Comparison of ENCODE assay signal across 1 cellular context in the genomic region with DNA sequence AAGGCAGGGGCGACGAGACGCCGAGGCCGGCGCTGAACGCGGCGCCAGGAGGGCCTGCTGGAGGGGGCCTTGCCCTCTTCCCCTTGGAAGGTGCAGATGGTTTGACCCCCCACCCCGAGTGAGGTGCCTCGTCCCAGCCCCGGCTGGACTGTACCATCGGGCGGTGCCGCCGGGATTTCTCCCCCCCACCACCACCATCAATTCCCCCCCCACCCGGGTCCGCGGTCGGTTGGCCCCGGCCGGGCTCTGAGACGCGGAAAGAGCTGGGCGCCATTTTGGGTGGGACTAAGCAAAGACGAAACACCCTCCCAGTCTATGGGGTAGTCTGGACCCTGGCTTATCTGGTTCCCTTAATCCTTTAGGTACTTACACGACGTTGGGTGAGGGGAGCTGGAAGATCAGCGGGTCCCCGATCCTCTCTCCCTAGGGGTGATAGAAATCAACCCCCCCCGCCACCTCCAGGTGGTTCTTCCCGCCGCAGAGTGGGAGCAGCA.
TF ChIP-seq lines count a peak whose summit lies in the region.

A gene with protein sequence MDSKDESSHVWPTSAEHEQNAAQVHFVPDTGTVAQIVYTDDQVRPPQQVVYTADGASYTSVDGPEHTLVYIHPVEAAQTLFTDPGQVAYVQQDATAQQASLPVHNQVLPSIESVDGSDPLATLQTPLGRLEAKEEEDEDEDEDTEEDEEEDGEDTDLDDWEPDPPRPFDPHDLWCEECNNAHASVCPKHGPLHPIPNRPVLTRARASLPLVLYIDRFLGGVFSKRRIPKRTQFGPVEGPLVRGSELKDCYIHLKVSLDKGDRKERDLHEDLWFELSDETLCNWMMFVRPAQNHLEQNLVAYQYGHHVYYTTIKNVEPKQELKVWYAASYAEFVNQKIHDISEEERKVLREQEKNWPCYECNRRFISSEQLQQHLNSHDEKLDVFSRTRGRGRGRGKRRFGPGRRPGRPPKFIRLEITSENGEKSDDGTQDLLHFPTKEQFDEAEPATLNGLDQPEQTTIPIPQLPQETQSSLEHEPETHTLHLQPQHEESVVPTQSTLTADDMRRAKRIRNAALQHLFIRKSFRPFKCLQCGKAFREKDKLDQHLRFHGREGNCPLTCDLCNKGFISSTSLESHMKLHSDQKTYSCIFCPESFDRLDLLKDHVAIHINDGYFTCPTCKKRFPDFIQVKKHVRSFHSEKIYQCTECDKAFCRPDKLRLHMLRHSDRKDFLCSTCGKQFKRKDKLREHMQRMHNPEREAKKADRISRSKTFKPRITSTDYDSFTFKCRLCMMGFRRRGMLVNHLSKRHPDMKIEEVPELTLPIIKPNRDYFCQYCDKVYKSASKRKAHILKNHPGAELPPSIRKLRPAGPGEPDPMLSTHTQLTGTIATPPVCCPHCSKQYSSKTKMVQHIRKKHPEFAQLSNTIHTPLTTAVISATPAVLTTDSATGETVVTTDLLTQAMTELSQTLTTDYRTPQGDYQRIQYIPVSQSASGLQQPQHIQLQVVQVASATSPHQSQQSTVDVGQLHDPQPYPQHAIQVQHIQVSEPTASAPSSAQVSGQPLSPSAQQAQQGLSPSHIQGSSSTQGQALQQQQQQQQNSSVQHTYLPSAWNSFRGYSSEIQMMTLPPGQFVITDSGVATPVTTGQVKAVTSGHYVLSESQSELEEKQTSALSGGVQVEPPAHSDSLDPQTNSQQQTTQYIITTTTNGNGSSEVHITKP (minus strand): TSS at position 484 of the 494 bp plus-strand sequence. CDS start 41,871 bp downstream, outside the sequence.

TF ChIP-seq in HepG2, 621 proteins besides CTCF, POLR2A, EP300 and RAD21 (continued from another document and continues in another):
- TF ChIP-seq, protein P1, sequence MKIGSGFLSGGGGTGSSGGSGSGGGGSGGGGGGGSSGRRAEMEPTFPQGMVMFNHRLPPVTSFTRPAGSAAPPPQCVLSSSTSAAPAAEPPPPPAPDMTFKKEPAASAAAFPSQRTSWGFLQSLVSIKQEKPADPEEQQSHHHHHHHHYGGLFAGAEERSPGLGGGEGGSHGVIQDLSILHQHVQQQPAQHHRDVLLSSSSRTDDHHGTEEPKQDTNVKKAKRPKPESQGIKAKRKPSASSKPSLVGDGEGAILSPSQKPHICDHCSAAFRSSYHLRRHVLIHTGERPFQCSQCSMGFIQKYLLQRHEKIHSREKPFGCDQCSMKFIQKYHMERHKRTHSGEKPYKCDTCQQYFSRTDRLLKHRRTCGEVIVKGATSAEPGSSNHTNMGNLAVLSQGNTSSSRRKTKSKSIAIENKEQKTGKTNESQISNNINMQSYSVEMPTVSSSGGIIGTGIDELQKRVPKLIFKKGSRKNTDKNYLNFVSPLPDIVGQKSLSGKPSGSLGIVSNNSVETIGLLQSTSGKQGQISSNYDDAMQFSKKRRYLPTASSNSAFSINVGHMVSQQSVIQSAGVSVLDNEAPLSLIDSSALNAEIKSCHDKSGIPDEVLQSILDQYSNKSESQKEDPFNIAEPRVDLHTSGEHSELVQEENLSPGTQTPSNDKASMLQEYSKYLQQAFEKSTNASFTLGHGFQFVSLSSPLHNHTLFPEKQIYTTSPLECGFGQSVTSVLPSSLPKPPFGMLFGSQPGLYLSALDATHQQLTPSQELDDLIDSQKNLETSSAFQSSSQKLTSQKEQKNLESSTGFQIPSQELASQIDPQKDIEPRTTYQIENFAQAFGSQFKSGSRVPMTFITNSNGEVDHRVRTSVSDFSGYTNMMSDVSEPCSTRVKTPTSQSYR (CRISPR knock-in tag; IDR thresholded peaks at IDR 0.05; ENCODE audit: borderline replicate concordance): peak; percentile 12; the same call in 1 of the 2 replicates
- TF ChIP-seq, protein P2, sequence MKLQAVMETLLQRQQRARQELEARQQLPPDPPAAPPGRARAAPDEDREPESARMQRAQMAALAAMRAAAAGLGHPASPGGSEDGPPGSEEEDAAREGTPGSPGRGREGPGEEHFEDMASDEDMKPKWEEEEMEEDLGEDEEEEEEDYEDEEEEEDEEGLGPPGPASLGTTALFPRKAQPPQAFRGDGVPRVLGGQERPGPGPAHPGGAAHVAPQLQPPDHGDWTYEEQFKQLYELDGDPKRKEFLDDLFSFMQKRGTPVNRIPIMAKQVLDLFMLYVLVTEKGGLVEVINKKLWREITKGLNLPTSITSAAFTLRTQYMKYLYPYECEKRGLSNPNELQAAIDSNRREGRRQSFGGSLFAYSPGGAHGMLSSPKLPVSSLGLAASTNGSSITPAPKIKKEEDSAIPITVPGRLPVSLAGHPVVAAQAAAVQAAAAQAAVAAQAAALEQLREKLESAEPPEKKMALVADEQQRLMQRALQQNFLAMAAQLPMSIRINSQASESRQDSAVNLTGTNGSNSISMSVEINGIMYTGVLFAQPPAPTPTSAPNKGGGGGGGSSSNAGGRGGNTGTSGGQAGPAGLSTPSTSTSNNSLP (IDR thresholded peaks at IDR 0.05; ENCODE audit: low read depth, low read length): 0 out of 2 replicates have a peak, but pooled peaks have one; percentile 5
- peak; percentile 33; the same call in 1 of the 2 replicates for TF ChIP-seq MEIS1 (CRISPR knock-in tag; IDR thresholded peaks at IDR 0.05; ENCODE audit: borderline replicate concordance)
- peak; percentile 94 for TF ChIP-seq YY1 (IDR thresholded peaks at IDR 0.05; ENCODE audit: insufficient read depth, insufficient replicate concordance, low read depth, low read length)
- 0 out of 2 replicates have a peak, but pooled peaks have one; percentile 23 for TF ChIP-seq NONO (IDR thresholded peaks at IDR 0.05)
- no peak for TF ChIP-seq NONO (CRISPR knock-in tag; conservative IDR thresholded peaks at IDR 0.05)
- TF ChIP-seq, protein P3, sequence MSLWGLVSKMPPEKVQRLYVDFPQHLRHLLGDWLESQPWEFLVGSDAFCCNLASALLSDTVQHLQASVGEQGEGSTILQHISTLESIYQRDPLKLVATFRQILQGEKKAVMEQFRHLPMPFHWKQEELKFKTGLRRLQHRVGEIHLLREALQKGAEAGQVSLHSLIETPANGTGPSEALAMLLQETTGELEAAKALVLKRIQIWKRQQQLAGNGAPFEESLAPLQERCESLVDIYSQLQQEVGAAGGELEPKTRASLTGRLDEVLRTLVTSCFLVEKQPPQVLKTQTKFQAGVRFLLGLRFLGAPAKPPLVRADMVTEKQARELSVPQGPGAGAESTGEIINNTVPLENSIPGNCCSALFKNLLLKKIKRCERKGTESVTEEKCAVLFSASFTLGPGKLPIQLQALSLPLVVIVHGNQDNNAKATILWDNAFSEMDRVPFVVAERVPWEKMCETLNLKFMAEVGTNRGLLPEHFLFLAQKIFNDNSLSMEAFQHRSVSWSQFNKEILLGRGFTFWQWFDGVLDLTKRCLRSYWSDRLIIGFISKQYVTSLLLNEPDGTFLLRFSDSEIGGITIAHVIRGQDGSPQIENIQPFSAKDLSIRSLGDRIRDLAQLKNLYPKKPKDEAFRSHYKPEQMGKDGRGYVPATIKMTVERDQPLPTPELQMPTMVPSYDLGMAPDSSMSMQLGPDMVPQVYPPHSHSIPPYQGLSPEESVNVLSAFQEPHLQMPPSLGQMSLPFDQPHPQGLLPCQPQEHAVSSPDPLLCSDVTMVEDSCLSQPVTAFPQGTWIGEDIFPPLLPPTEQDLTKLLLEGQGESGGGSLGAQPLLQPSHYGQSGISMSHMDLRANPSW (CRISPR knock-in tag; IDR thresholded peaks at IDR 0.05; ENCODE audit: borderline replicate concordance): no peak
- no peak for TF ChIP-seq ZNF816 (CRISPR knock-in tag; IDR thresholded peaks at IDR 0.05; ENCODE audit: borderline replicate concordance)
- TF ChIP-seq, protein P4, sequence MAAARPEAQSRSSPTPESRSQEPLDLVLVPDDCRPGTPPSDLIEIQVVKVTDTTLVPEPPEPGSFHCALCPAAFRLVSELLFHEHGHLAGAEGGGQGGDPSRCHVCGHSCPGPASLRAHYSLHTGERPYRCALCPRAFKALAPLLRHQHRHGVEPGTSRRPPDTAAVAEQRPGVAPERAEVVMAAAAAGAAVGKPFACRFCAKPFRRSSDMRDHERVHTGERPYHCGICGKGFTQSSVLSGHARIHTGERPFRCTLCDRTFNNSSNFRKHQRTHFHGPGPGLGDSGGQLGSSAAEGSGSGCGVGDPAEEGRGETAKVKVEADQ (CRISPR knock-in tag; IDR thresholded peaks at IDR 0.05; ENCODE audit: borderline replicate concordance): peak; percentile 58; the same call in 1 of the 2 replicates
- TF ChIP-seq BHLHE40 (IDR thresholded peaks at IDR 0.05; ENCODE audit: low read length): peak; percentile 92
- TF ChIP-seq HNRNPL (IDR thresholded peaks at IDR 0.05; ENCODE audit: low read depth, low read length): no peak
- 0 out of 2 replicates have a peak, but pooled peaks have one; percentile 68 for TF ChIP-seq YEATS4 (CRISPR knock-in tag; IDR thresholded peaks at IDR 0.05; ENCODE audit: borderline replicate concordance)
- TF ChIP-seq GLI4 (CRISPR knock-in tag; IDR thresholded peaks at IDR 0.05; ENCODE audit: borderline replicate concordance): no peak
- TF ChIP-seq NFE2 (CRISPR knock-in tag; IDR thresholded peaks at IDR 0.05): peak; percentile 21; the same call in 1 of the 2 replicates
- TF ChIP-seq, protein P5, sequence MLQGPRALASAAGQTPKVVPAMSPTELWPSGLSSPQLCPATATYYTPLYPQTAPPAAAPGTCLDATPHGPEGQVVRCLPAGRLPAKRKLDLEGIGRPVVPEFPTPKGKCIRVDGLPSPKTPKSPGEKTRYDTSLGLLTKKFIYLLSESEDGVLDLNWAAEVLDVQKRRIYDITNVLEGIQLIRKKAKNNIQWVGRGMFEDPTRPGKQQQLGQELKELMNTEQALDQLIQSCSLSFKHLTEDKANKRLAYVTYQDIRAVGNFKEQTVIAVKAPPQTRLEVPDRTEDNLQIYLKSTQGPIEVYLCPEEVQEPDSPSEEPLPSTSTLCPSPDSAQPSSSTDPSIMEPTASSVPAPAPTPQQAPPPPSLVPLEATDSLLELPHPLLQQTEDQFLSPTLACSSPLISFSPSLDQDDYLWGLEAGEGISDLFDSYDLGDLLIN (CRISPR knock-in tag; IDR thresholded peaks at IDR 0.05; ENCODE audit: borderline replicate concordance): no peak; the same call in 1 of the 2 replicates
- peak; percentile 18; the same call in 1 of the 2 replicates for TF ChIP-seq SOX5 (CRISPR knock-in tag; IDR thresholded peaks at IDR 0.05; ENCODE audit: borderline replicate concordance)
- TF ChIP-seq, protein P6, sequence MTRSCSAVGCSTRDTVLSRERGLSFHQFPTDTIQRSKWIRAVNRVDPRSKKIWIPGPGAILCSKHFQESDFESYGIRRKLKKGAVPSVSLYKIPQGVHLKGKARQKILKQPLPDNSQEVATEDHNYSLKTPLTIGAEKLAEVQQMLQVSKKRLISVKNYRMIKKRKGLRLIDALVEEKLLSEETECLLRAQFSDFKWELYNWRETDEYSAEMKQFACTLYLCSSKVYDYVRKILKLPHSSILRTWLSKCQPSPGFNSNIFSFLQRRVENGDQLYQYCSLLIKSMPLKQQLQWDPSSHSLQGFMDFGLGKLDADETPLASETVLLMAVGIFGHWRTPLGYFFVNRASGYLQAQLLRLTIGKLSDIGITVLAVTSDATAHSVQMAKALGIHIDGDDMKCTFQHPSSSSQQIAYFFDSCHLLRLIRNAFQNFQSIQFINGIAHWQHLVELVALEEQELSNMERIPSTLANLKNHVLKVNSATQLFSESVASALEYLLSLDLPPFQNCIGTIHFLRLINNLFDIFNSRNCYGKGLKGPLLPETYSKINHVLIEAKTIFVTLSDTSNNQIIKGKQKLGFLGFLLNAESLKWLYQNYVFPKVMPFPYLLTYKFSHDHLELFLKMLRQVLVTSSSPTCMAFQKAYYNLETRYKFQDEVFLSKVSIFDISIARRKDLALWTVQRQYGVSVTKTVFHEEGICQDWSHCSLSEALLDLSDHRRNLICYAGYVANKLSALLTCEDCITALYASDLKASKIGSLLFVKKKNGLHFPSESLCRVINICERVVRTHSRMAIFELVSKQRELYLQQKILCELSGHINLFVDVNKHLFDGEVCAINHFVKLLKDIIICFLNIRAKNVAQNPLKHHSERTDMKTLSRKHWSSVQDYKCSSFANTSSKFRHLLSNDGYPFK (CRISPR knock-in tag; IDR thresholded peaks at IDR 0.05; ENCODE audit: borderline replicate concordance): peak; percentile 81
- peak; percentile 35; the same call in 1 of the 2 replicates for TF ChIP-seq ZNF350 (CRISPR knock-in tag; IDR thresholded peaks at IDR 0.05; ENCODE audit: borderline replicate concordance, low read depth)
- TF ChIP-seq NR2F6 (IDR thresholded peaks at IDR 0.05): no peak; the same call in 1 of the 2 replicates
- TF ChIP-seq NR2F6 (CRISPR knock-in tag; IDR thresholded peaks at IDR 0.05): peak; percentile 19; the same call in 1 of the 2 replicates
- TF ChIP-seq FOXM1 (CRISPR knock-in tag; IDR thresholded peaks at IDR 0.05): no peak
- peak; percentile 64 for TF ChIP-seq TAF1 (CRISPR knock-in tag; IDR thresholded peaks at IDR 0.05)
- peak; percentile 34; the same call in 1 of the 2 replicates for TF ChIP-seq MED13 (CRISPR knock-in tag; IDR thresholded peaks at IDR 0.05)
- peak; percentile 87 for TF ChIP-seq U2AF1 (optimal IDR thresholded peaks at IDR 0.05; ENCODE audit: low read depth, low read length)
- 0 out of 2 replicates have a peak, but pooled peaks have one; percentile 44 for TF ChIP-seq ATF7-NPFF (CRISPR knock-in tag; IDR thresholded peaks at IDR 0.05; ENCODE audit: low read depth)
- no peak for TF ChIP-seq JUNB (CRISPR knock-in tag; IDR thresholded peaks at IDR 0.05; ENCODE audit: borderline replicate concordance)
- TF ChIP-seq POGZ (CRISPR knock-in tag; IDR thresholded peaks at IDR 0.05): peak; percentile 56
- TF ChIP-seq DR1 (CRISPR knock-in tag; IDR thresholded peaks at IDR 0.05): peak; percentile 53; the same call in 1 of the 2 replicates
- 0 out of 2 replicates have a peak, but pooled peaks have one; percentile 3 for TF ChIP-seq AKAP8 (CRISPR knock-in tag; IDR thresholded peaks at IDR 0.05)
- TF ChIP-seq, protein P7, sequence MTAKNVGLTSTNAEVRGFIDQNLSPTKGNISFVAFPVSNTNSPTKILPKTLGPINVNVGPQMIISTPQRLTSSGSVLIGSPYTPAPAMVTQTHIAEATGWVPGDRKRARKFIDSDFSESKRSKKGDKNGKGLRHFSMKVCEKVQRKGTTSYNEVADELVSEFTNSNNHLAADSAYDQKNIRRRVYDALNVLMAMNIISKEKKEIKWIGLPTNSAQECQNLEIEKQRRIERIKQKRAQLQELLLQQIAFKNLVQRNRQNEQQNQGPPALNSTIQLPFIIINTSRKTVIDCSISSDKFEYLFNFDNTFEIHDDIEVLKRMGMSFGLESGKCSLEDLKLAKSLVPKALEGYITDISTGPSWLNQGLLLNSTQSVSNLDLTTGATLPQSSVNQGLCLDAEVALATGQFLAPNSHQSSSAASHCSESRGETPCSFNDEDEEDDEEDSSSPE (CRISPR knock-in tag; IDR thresholded peaks at IDR 0.05): peak; percentile 37; the same call in 1 of the 2 replicates
- TF ChIP-seq NCOR1 (IDR thresholded peaks at IDR 0.05; ENCODE audit: borderline replicate concordance, low read length): no peak
- no peak for TF ChIP-seq ZNF20 (CRISPR knock-in tag; IDR thresholded peaks at IDR 0.05)
- peak; percentile 73; the same call in 1 of the 2 replicates for TF ChIP-seq ZNF607 (CRISPR knock-in tag; IDR thresholded peaks at IDR 0.05; ENCODE audit: borderline replicate concordance)
- no peak for TF ChIP-seq CCAR2 (optimal IDR thresholded peaks at IDR 0.05; ENCODE audit: low read depth, low read length)
- TF ChIP-seq ZNF33A (CRISPR knock-in tag; IDR thresholded peaks at IDR 0.05; ENCODE audit: borderline replicate concordance): 0 out of 2 replicates have a peak, but pooled peaks have one; percentile 81
- peak; percentile 56; the same call in 1 of the 2 replicates for TF ChIP-seq NFIC (IDR thresholded peaks at IDR 0.05; ENCODE audit: low read length)
- no peak for TF ChIP-seq ZNF549 (CRISPR knock-in tag; IDR thresholded peaks at IDR 0.05)
- no peak for TF ChIP-seq SP4 (CRISPR knock-in tag; IDR thresholded peaks at IDR 0.05)
